ENCODE assay signal across 13 cellular contexts in genomic region chr2:55154525-55155030, GRCh38.
DNase-seq lines count a peak whose midpoint lies in the region; ATAC-seq and TF ChIP-seq lines count a peak whose summit lies in the region.
"Had no signal": no experiment of that assay in that cellular context is flagged by ENCODE, and none has a peak within 500 bp of the region (broad histone marks: within the 10 kb centered on the region; RNA-seq: fewer than 3 reads in every experiment).

No MANE protein-coding gene starts in this region.

- H3K9me3 ChIP-seq in neural progenitor cell (ENCODE audit: low read depth) (no peaks in the 10 kb centered on the region), upper lobe of right lung (no peaks in the 10 kb centered on the region)

- H3K4me3 ChIP-seq in coronary artery (no peak overlapping the region), neural progenitor cell (no peak overlapping the region), upper lobe of right lung (no peak overlapping the region)

- H3K27ac ChIP-seq in coronary artery (peak overlapping the region; percentile 32 to 87), neural progenitor cell (no peak overlapping the region), upper lobe of right lung (peak overlapping the region; percentile 58)
- H3K27ac ChIP-seq: VCaP had no signal

- DNase-seq in NCI-H82 treated with DMSO at 0.1 percent for 48 hours (lab: John Stamatoyannopoulos, UW; ENCODE audit: unreplicated experiment) (peak; percentile 43), coronary artery (ENCODE audit: low spot score) (no peak), neural progenitor cell (ENCODE audit: low spot score) (no peak), upper lobe of right lung (no peak), NCI-H2227 (lab: John Stamatoyannopoulos, UW; ENCODE audit: unreplicated experiment) (no peak)
- no peak for DNase-seq in activated naive CD4-positive, alpha-beta T cell treated with anti-CD3 and anti-CD28 coated beads for 36 hours
- DNase-seq in activated CD8-positive, alpha-beta memory T cell treated with anti-CD3 and anti-CD28 coated beads, Interleukin-2, amount 50 U/mL, for 4 hours = no peak
- DNase-seq: activated CD8-positive, alpha-beta memory T cell treated with anti-CD3 and anti-CD28 coated beads, Interleukin-2, amount 50 U/mL, for 48 hours; activated naive CD8-positive, alpha-beta T cell treated with anti-CD3 and anti-CD28 coated beads, Interleukin-2, amount 10 ng/mL, durations not matched to agents 7 days and 5 days; CD8-positive, alpha-beta memory T cell; midbrain had no signal

- intact Hi-C loops in upper lobe of right lung (cut with DNase I) = no loop called here
- intact Hi-C loops in activated naive CD4-positive, alpha-beta T cell treated with anti-CD3 and anti-CD28 coated beads for 36 hours (cut with micrococcal nuclease) = no loop called here

- H3K27ac Mint-ChIP-seq in neural progenitor cell = peak overlapping the region; percentile 13
- H3K27ac Mint-ChIP-seq in activated naive CD4-positive, alpha-beta T cell treated with anti-CD3 and anti-CD28 coated beads for 36 hours = no peak overlapping the region
- H3K27ac Mint-ChIP-seq: activated naive CD8-positive, alpha-beta T cell treated with anti-CD3 and anti-CD28 coated beads, Interleukin-2, amount 10 ng/mL, durations not matched to agents 7 days and 5 days; dendritic cell treated with granulocyte-macrophage colony-stimulating factor and Interleukin-4, amounts not matched to agents 40 ng/mL and 50 ng/mL, for 4 days had no signal

- peak overlapping the region; percentile 14 for H2AFZ ChIP-seq in neural progenitor cell (replicated peaks)

- H3K36me3 ChIP-seq in neural progenitor cell (no peaks in the 10 kb centered on the region), upper lobe of right lung (no peaks in the 10 kb centered on the region)

- H3K36me3 Mint-ChIP-seq in neural progenitor cell = no peaks in the 10 kb centered on the region
- H3K36me3 Mint-ChIP-seq in activated naive CD4-positive, alpha-beta T cell treated with anti-CD3 and anti-CD28 coated beads for 36 hours (ENCODE audit: low read depth) = no peaks in the 10 kb centered on the region
- H3K36me3 Mint-ChIP-seq: activated naive CD8-positive, alpha-beta T cell treated with anti-CD3 and anti-CD28 coated beads, Interleukin-2, amount 10 ng/mL, durations not matched to agents 7 days and 5 days; CD8-positive, alpha-beta memory T cell had no signal

- peaks cover 37% of the 10 kb centered on the region for H3K4me1 ChIP-seq in neural progenitor cell
- peaks cover 75% of the 10 kb centered on the region for H3K4me1 ChIP-seq in upper lobe of right lung

- peaks cover 53% of the 10 kb centered on the region for H3K4me1 Mint-ChIP-seq in neural progenitor cell
- peaks cover 9% of the 10 kb centered on the region for H3K4me1 Mint-ChIP-seq in activated naive CD4-positive, alpha-beta T cell treated with anti-CD3 and anti-CD28 coated beads for 36 hours (ENCODE audit: low read depth)
- H3K4me1 Mint-ChIP-seq: CD8-positive, alpha-beta memory T cell had no signal

- no peak overlapping the region for H3K4me3 Mint-ChIP-seq in neural progenitor cell
- H3K4me3 Mint-ChIP-seq in activated naive CD4-positive, alpha-beta T cell treated with anti-CD3 and anti-CD28 coated beads for 36 hours = no peak overlapping the region
- H3K4me3 Mint-ChIP-seq: activated naive CD8-positive, alpha-beta T cell treated with anti-CD3 and anti-CD28 coated beads, Interleukin-2, amount 10 ng/mL, durations not matched to agents 7 days and 5 days; CD8-positive, alpha-beta memory T cell; dendritic cell treated with granulocyte-macrophage colony-stimulating factor and Interleukin-4, amounts not matched to agents 40 ng/mL and 50 ng/mL, for 4 days had no signal

- no peaks in the 10 kb centered on the region for H3K27me3 ChIP-seq in neural progenitor cell
- no peaks in the 10 kb centered on the region for H3K27me3 ChIP-seq in upper lobe of right lung

- TF ChIP-seq CTCF in coronary artery (IDR thresholded peaks at IDR 0.05) (no peak), neural progenitor cell (IDR thresholded peaks at IDR 0.05) (no peak), upper lobe of right lung (IDR thresholded peaks at IDR 0.05) (no peak)

- CTCF ChIA-PET in activated naive CD4-positive, alpha-beta T cell treated with anti-CD3 and anti-CD28 coated beads for 36 hours (lab: Charles Lee) = interaction anchor here (3.2 kb wide), 1 partner anchor 14 kb away, joined by 12 read pairs; no protein-coding TSS in a partner anchor

- no peak overlapping the region for H3K4me2 ChIP-seq in neural progenitor cell

- H3K9ac ChIP-seq in neural progenitor cell = no peak overlapping the region

- peaks cover 10% of the 10 kb centered on the region for H3F3A ChIP-seq in neural progenitor cell (ENCODE audit: low read depth)

- H3K27me3 Mint-ChIP-seq in neural progenitor cell (ENCODE audit: insufficient read depth, low read depth) = peaks cover 2% of the 10 kb centered on the region
- H3K27me3 Mint-ChIP-seq in activated naive CD4-positive, alpha-beta T cell treated with anti-CD3 and anti-CD28 coated beads for 36 hours (ENCODE audit: low read depth) = no peaks in the 10 kb centered on the region
- H3K27me3 Mint-ChIP-seq: activated naive CD8-positive, alpha-beta T cell treated with anti-CD3 and anti-CD28 coated beads, Interleukin-2, amount 10 ng/mL, durations not matched to agents 7 days and 5 days; dendritic cell treated with granulocyte-macrophage colony-stimulating factor and Interleukin-4, amounts not matched to agents 40 ng/mL and 50 ng/mL, for 4 days had no signal

- no peaks in the 10 kb centered on the region for H4K20me1 ChIP-seq in neural progenitor cell (ENCODE audit: low read depth)

- H3K9me3 Mint-ChIP-seq in neural progenitor cell = no peaks in the 10 kb centered on the region
- no peaks in the 10 kb centered on the region for H3K9me3 Mint-ChIP-seq in activated naive CD4-positive, alpha-beta T cell treated with anti-CD3 and anti-CD28 coated beads for 36 hours
- H3K9me3 Mint-ChIP-seq: activated naive CD8-positive, alpha-beta T cell treated with anti-CD3 and anti-CD28 coated beads, Interleukin-2, amount 10 ng/mL, durations not matched to agents 7 days and 5 days; CD8-positive, alpha-beta memory T cell; dendritic cell treated with granulocyte-macrophage colony-stimulating factor and Interleukin-4, amounts not matched to agents 40 ng/mL and 50 ng/mL, for 4 days had no signal

- no peaks in the 10 kb centered on the region for H3K79me2 ChIP-seq in neural progenitor cell (ENCODE audit: low read depth)

- ATAC-seq in upper lobe of right lung = no peak
